In the genomic region with DNA sequence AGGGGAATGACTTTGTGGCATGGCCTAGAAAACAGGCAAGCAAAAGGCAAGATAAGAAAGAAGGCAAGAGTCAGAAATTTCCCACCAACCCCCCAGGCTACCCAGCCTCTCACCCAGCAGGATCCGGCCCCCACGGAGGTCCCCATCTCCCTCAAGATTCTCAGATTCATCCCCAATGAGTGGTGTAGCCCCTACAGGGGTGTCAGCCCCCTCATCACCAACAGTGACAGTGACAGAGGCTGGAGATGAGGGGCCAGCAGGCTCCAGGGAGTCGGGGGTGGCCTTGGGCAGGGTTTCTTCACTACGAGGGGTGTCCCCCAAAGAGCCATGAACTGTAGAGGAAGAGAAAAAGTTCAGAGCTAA, we compare ENCODE assay signal across 8 cellular contexts. TPM values are rescaled to one million over a fixed set of nuclear protein-coding genes. Genes with fewer than 3 reads are reported as not detected.
DNase-seq lines count a peak whose midpoint lies in the region; ATAC-seq and TF ChIP-seq lines count a peak whose summit lies in the region.

No MANE protein-coding gene starts in this region.

- H3K4me1 ChIP-seq in body of pancreas: peaks cover 32% of the 10 kb centered on the region
- H3K4me1 ChIP-seq in mesenchymal stem cell (ENCODE audit: control insufficient read depth, insufficient read depth, low read depth, low read length): peaks cover 27% of the 10 kb centered on the region
- peaks cover 16% of the 10 kb centered on the region for H3K4me1 ChIP-seq in upper lobe of right lung

- peak overlapping the region in 1 of 2 experiments; percentile 5 for H3K4ac ChIP-seq in mesenchymal stem cell (ENCODE audit: low read depth in 1 of 2, low read length in 2 of 2)

- WGBS in body of pancreas, 2 donors: 47 to 51% methylated on average over 4 of the region's 4 CpGs
- 61% methylated on average over 4 of the region's 4 CpGs for WGBS in mesenchymal stem cell

- no peaks in the 10 kb centered on the region for H3K27me3 Mint-ChIP-seq in activated naive CD4-positive, alpha-beta T cell treated with anti-CD3 and anti-CD28 coated beads, Interleukin-2, amount 50 U/mL, for 24 hours

- no peak overlapping the region for H3K14ac ChIP-seq in mesenchymal stem cell (ENCODE audit: low read length in 2 of 2)

- no peak overlapping the region for H2AK5ac ChIP-seq in mesenchymal stem cell (ENCODE audit: low read length, severe bottlenecking)

- H3K4me3 ChIP-seq in body of pancreas (no peak overlapping the region), mesenchymal stem cell (ENCODE audit: insufficient read depth in 1 of 2, low read depth in 1 of 2, low read length in 2 of 2) (peak overlapping the region; percentile 93 to 96), upper lobe of right lung (peak overlapping the region; percentile 100)

- H3K9ac ChIP-seq in mesenchymal stem cell (ENCODE audit: low read length): peak overlapping the region; percentile 92

- H4K91ac ChIP-seq in mesenchymal stem cell (ENCODE audit: low read length): no peak overlapping the region

- peaks cover 2% of the 10 kb centered on the region for H3K36me3 Mint-ChIP-seq in activated naive CD4-positive, alpha-beta T cell treated with anti-CD3 and anti-CD28 coated beads, Interleukin-2, amount 50 U/mL, for 24 hours

- H2BK5ac ChIP-seq in mesenchymal stem cell (ENCODE audit: low read depth, low read length, poor library complexity, severe bottlenecking): no peak overlapping the region

- H3K9me3 Mint-ChIP-seq in activated naive CD4-positive, alpha-beta T cell treated with anti-CD3 and anti-CD28 coated beads, Interleukin-2, amount 50 U/mL, for 24 hours: no peaks in the 10 kb centered on the region

- H3K79me1 ChIP-seq in mesenchymal stem cell (replicated peaks; ENCODE audit: low read length, poor library complexity, severe bottlenecking): peaks cover 24% of the 10 kb centered on the region

- H3K23ac ChIP-seq in mesenchymal stem cell (ENCODE audit: low read length in 2 of 2): no peak overlapping the region

- no peaks in the 10 kb centered on the region for H3K9me3 ChIP-seq in body of pancreas
- no peaks in the 10 kb centered on the region for H3K9me3 ChIP-seq in mesenchymal stem cell (ENCODE audit: control insufficient read depth, low read length)
- no peaks in the 10 kb centered on the region for H3K9me3 ChIP-seq in upper lobe of right lung

- peak overlapping the region; percentile 55 for H3K4me2 ChIP-seq in mesenchymal stem cell (ENCODE audit: low read length, poor library complexity, severe bottlenecking)

- H3K36me3 ChIP-seq in body of pancreas (replicated peaks in 1 of 2; ENCODE audit: insufficient read depth in 1 of 2, low read depth in 2 of 2) (peaks cover 0 to 2% of the 10 kb centered on the region in 2 donors), mesenchymal stem cell (ENCODE audit: control insufficient read depth in 1 of 2, insufficient read depth in 2 of 2, low read depth in 1 of 2, low read length in 2 of 2) (peaks cover 39 to 46% of the 10 kb centered on the region in 2 experiments), upper lobe of right lung (peaks cover 37% of the 10 kb centered on the region)

- H3K27ac ChIP-seq in body of pancreas (peak overlapping the region in 3 of 4 donors; percentile 80 to 87 (median 86)), mesenchymal stem cell (ENCODE audit: low read length, poor library complexity, severe bottlenecking) (no peak overlapping the region), upper lobe of right lung (peak overlapping the region; percentile 66)

- H3K27me3 ChIP-seq in body of pancreas: no peaks in the 10 kb centered on the region
- H3K27me3 ChIP-seq in mesenchymal stem cell (ENCODE audit: control insufficient read depth in 1 of 2, insufficient read depth in 1 of 2, low read length in 2 of 2): no peaks in the 10 kb centered on the region
- H3K27me3 ChIP-seq in upper lobe of right lung: no peaks in the 10 kb centered on the region

- in situ Hi-C loops in GM13977 (cut with MboI; ENCODE audit: low pct_unique_long_range_greater_than_20kb, low sequenced_read_pairs, unreplicated experiment): no loop called here

- no peak overlapping the region for H2AFZ ChIP-seq in mesenchymal stem cell (ENCODE audit: low read depth, low read length)

- TF ChIP-seq POLR2A in body of pancreas (IDR thresholded peaks at IDR 0.05): no peak

- H2BK15ac ChIP-seq in mesenchymal stem cell (ENCODE audit: low read depth, poor library complexity, severe bottlenecking): peak overlapping the region; percentile 60

- TF ChIP-seq CTCF in body of pancreas (IDR thresholded peaks at IDR 0.05) (no peak), upper lobe of right lung (IDR thresholded peaks at IDR 0.05) (no peak), GM13977 (IDR thresholded peaks at IDR 0.05; ENCODE audit: extremely low read depth, insufficient read depth, missing control alignments) (no peak)

- no peak for ATAC-seq in body of pancreas
- no peak for ATAC-seq in upper lobe of right lung
- ATAC-seq in HG03354 (IDR thresholded peaks at IDR 0.05; ENCODE audit: poor library complexity, severe bottlenecking, unreplicated experiment): no peak
- no peak for ATAC-seq in HG02798 (IDR thresholded peaks at IDR 0.05; ENCODE audit: poor library complexity, unreplicated experiment)

- H3K4me1 Mint-ChIP-seq in activated naive CD4-positive, alpha-beta T cell treated with anti-CD3 and anti-CD28 coated beads, Interleukin-2, amount 50 U/mL, for 24 hours: peaks cover 30% of the 10 kb centered on the region

- DNase-seq in activated naive CD4-positive, alpha-beta T cell (lab: John Stamatoyannopoulos, UW): no peak
- DNase-seq in body of pancreas: no peak
- DNase-seq in mesenchymal stem cell: no peak
- DNase-seq in upper lobe of right lung: no peak
- no peak for DNase-seq in GM13977 (ENCODE audit: low spot score)

- H3K27ac Mint-ChIP-seq in activated naive CD4-positive, alpha-beta T cell treated with anti-CD3 and anti-CD28 coated beads, Interleukin-2, amount 50 U/mL, for 24 hours: peak overlapping the region; percentile 94

- H4K8ac ChIP-seq in mesenchymal stem cell (ENCODE audit: low read length): no peak overlapping the region

- no peak overlapping the region for H3K18ac ChIP-seq in mesenchymal stem cell (ENCODE audit: low read depth in 1 of 2, low read length in 2 of 2)

- no peak overlapping the region for H2BK12ac ChIP-seq in mesenchymal stem cell (ENCODE audit: low read length in 2 of 2)

- H2BK120ac ChIP-seq in mesenchymal stem cell (ENCODE audit: low read depth, low read length): no peak overlapping the region

- intact Hi-C loops in body of pancreas (cut with DNase I) (no loop called here), upper lobe of right lung (cut with DNase I) (no loop called here)

- peak overlapping the region; percentile 85 for H3K4me3 Mint-ChIP-seq in activated naive CD4-positive, alpha-beta T cell treated with anti-CD3 and anti-CD28 coated beads, Interleukin-2, amount 50 U/mL, for 24 hours

RNA-seq across cellular contexts. Expression of gene EHMT2, which starts 1.0 kb away (rescaled TPM):
- 10 to 100 TPM; 35.8 to 87.7 TPM for total RNA-seq in body of pancreas
- 34.5 TPM for polyA plus RNA-seq in mesenchymal stem cell (2013, experiment 1 of 2)
- polyA plus RNA-seq in mesenchymal stem cell (2013, experiment 2 of 2): 33.2 TPM
- 36.0 TPM for total RNA-seq in upper lobe of right lung

RNA-seq across cellular contexts. Expression of gene ZBTB12, which starts 5.4 kb away (rescaled TPM):
- 1 to 10 TPM in 1 of 2 donors, not detected in 1; 2.1 TPM for total RNA-seq in body of pancreas
- 2.8 TPM for polyA plus RNA-seq in mesenchymal stem cell (2013, experiment 1 of 2)
- polyA plus RNA-seq in mesenchymal stem cell (2013, experiment 2 of 2): 2.8 TPM
- total RNA-seq in upper lobe of right lung: 3.5 TPM

RNA-seq across cellular contexts. Expression of gene SLC44A4, which starts 17.7 kb away (rescaled TPM):
- total RNA-seq in body of pancreas: 10 to 100 TPM in 1 of 2 donors, 1 to 10 TPM in 1; 7.3 to 19.2 TPM
- polyA plus RNA-seq in mesenchymal stem cell (2013, experiment 1 of 2): 0.03 TPM
- polyA plus RNA-seq in mesenchymal stem cell (2013, experiment 2 of 2): not detected
- 23.1 TPM for total RNA-seq in upper lobe of right lung

RNA-seq across cellular contexts. Expression of gene C2, which starts 31.0 kb away (rescaled TPM):
- 1 to 10 TPM; 1.3 TPM for total RNA-seq in body of pancreas
- 1.1 TPM for polyA plus RNA-seq in mesenchymal stem cell (2013, experiment 1 of 2)
- polyA plus RNA-seq in mesenchymal stem cell (2013, experiment 2 of 2): 1.3 TPM
- total RNA-seq in upper lobe of right lung: 282 TPM

RNA-seq across cellular contexts. Expression of gene NEU1, which starts 33.9 kb away (rescaled TPM):
- total RNA-seq in body of pancreas (10 to 100 TPM; 29.3 to 30.6 TPM), upper lobe of right lung (81.0 TPM)
- polyA plus RNA-seq in mesenchymal stem cell (2013, experiment 1 of 2): 140 TPM
- 145 TPM for polyA plus RNA-seq in mesenchymal stem cell (2013, experiment 2 of 2)

Comparison
In these comparisons a context has a peak if more than half of its experiments do, and no peak if none do; other contexts are left out.
1. H3K4me3 ChIP-seq: peak in mesenchymal stem cell (2 of 2) and upper lobe of right lung (single experiment); none in body of pancreas (0 of 2).